ENCODE assay signal across 8 cellular contexts in genomic region chr2:68751397-68752339, GRCh38. TPM values are rescaled to one million over a fixed set of nuclear protein-coding genes. Genes with fewer than 3 reads are reported as not detected.
A peak's percentile ranks its signal among the peaks of the same experiment; 100 is the strongest.
DNase-seq lines count a peak whose midpoint lies in the region; ATAC-seq, FAIRE-seq and TF ChIP-seq lines count a peak whose summit lies in the region.

No MANE protein-coding gene starts in this region.

- DNase-seq in BE2C = peak; percentile 79
- DNase-seq in GM19239 (ENCODE audit: insufficient read length, low spot score) = peak; percentile 52
- DNase-seq in NCI-H526 treated with DMSO at 0.1 percent for 48 hours (lab: John Stamatoyannopoulos, UW) = peak; percentile 50
- peak; percentile 93 for DNase-seq in activated CD4-positive, alpha-beta T cell treated with anti-CD3 and anti-CD28 coated beads, Interleukin-2, amount 10 ng/mL, durations not matched to agents 7 days and 5 days
- peak; percentile 97 for DNase-seq in dermis blood vessel endothelial cell
- DNase-seq in lung microvascular endothelial cell (ENCODE audit: low read depth in 2 of 2) = peak; percentile 93 to 95
- DNase-seq in stimulated activated CD8-positive, alpha-beta memory T cell treated with anti-CD3 and anti-CD28 coated beads, Interleukin-15, amount 100 ng/mL, for 1 hour (ENCODE audit: low read depth) = peak; percentile 93

- H3K36me3 ChIP-seq in BE2C = no peaks in the 10 kb centered on the region

- peaks cover 11% of the 10 kb centered on the region for H3K9me3 Mint-ChIP-seq in activated CD4-positive, alpha-beta T cell treated with anti-CD3 and anti-CD28 coated beads, Interleukin-2, amount 10 ng/mL, durations not matched to agents 7 days and 5 days

- H3K9me3 ChIP-seq in BE2C = no peaks in the 10 kb centered on the region

- peaks cover 69% of the 10 kb centered on the region for H3K36me3 Mint-ChIP-seq in activated CD4-positive, alpha-beta T cell treated with anti-CD3 and anti-CD28 coated beads, Interleukin-2, amount 10 ng/mL, durations not matched to agents 7 days and 5 days (ENCODE audit: low read depth)

- no peaks in the 10 kb centered on the region for H3K27me3 Mint-ChIP-seq in activated CD4-positive, alpha-beta T cell treated with anti-CD3 and anti-CD28 coated beads, Interleukin-2, amount 10 ng/mL, durations not matched to agents 7 days and 5 days

- no peak overlapping the region for H3K4me3 ChIP-seq in BE2C (ENCODE audit: low read depth, low read length)

- POLR2A ChIA-PET in activated CD4-positive, alpha-beta T cell treated with anti-CD3 and anti-CD28 coated beads, Interleukin-2, amount 10 ng/mL, durations not matched to agents 7 days and 5 days (lab: Charles Lee) = interaction anchor here (0.6 to 1.2 kb wide), 3 partner anchors 10 to 167 kb away, joined by 3 to 4 read pairs (median 3); no protein-coding TSS in a partner anchor

- H3K27me3 ChIP-seq in BE2C = no peaks in the 10 kb centered on the region

- peaks cover 88% of the 10 kb centered on the region for H3K4me1 Mint-ChIP-seq in activated CD4-positive, alpha-beta T cell treated with anti-CD3 and anti-CD28 coated beads, Interleukin-2, amount 10 ng/mL, durations not matched to agents 7 days and 5 days

- peak overlapping the region; percentile 72 for H3K27ac Mint-ChIP-seq in activated CD4-positive, alpha-beta T cell treated with anti-CD3 and anti-CD28 coated beads, Interleukin-2, amount 10 ng/mL, durations not matched to agents 7 days and 5 days

- CTCF ChIA-PET in activated CD4-positive, alpha-beta T cell treated with anti-CD3 and anti-CD28 coated beads, Interleukin-2, amount 10 ng/mL, durations not matched to agents 7 days and 5 days (lab: Charles Lee) = interaction anchor here (0.6 to 7.7 kb wide), 36 partner anchors 8 to 639 kb away, joined by 3 to 82 read pairs (median 5); partner anchors contain the start of genes APLF, ARHGAP25 and FBXO48

- peak; percentile 77 for TF ChIP-seq CTCF in BE2C (IDR thresholded peaks at IDR 0.05; ENCODE audit: low read depth, low read length)

- FAIRE-seq in GM19239 (lab: Jason Lieb, UNC) = peak; percentile 98

- H3K4me1 ChIP-seq in BE2C = no peaks in the 10 kb centered on the region

- ATAC-seq in HG03460 (IDR thresholded peaks at IDR 0.05; ENCODE audit: unreplicated experiment) = peak; percentile 93

- peak overlapping the region; percentile 15 for H3K4me3 Mint-ChIP-seq in activated CD4-positive, alpha-beta T cell treated with anti-CD3 and anti-CD28 coated beads, Interleukin-2, amount 10 ng/mL, durations not matched to agents 7 days and 5 days

RNA-seq across cellular contexts. Expression of gene ARHGAP25, which starts 17.1 kb away (rescaled TPM):
- polyA plus RNA-seq in BE2C (2012; ENCODE audit: insufficient read depth, insufficient read length, low read depth) = not detected
- total RNA-seq in activated CD4-positive, alpha-beta T cell treated with anti-CD3 and anti-CD28 coated beads, Interleukin-2, amount 10 ng/mL, durations not matched to agents 7 days and 5 days = 10 to 100 TPM; 94.9 to 97.8 TPM
- 12.1 and 14.3 TPM in 2 replicates for total RNA-seq in dermis blood vessel endothelial cell
- 8.9 and 10.1 TPM in 2 replicates for total RNA-seq in lung microvascular endothelial cell
